ENCODE assay signal across 8 cellular contexts in genomic region chr5:150001660-150002493, GRCh38. TPM values are rescaled to one million over a fixed set of nuclear protein-coding genes. Genes with fewer than 3 reads are reported as not detected.
DNase-seq lines count a peak whose midpoint lies in the region; ATAC-seq and TF ChIP-seq lines count a peak whose summit lies in the region.

No MANE protein-coding gene starts in this region.

- WGBS in heart right ventricle, 2 donors: 19% methylated on average over 9 of the region's 9 CpGs

- H3K4me3 Mint-ChIP-seq in activated naive CD4-positive, alpha-beta T cell treated with anti-CD3 and anti-CD28 coated beads, Interleukin-2, amount 50 U/mL, for 24 hours: peak overlapping the region; percentile 98

- DNase-seq in SK-MEL-5 (ENCODE audit: low read depth, low spot score) (peak; percentile 78), heart right ventricle (peak in 1 of 2 donors; percentile 39), renal cortical epithelial cell (ENCODE audit: low read depth) (peak; percentile 75), posterior vena cava (ENCODE audit: low spot score) (no peak)

- peak overlapping the region; percentile 61 for H3K27ac ChIP-seq in DOHH2 (ENCODE audit: low read depth, low read length)
- H3K27ac ChIP-seq in HUES48 (ENCODE audit: low read depth, low read length): no peak overlapping the region
- peak overlapping the region in 8 of 10 donors; percentile 90 to 97 (median 95) for H3K27ac ChIP-seq in heart right ventricle

- peaks cover 18% of the 10 kb centered on the region for H3K36me3 Mint-ChIP-seq in activated naive CD4-positive, alpha-beta T cell treated with anti-CD3 and anti-CD28 coated beads, Interleukin-2, amount 50 U/mL, for 24 hours

- intact Hi-C loops in heart right ventricle (cut with DNase I): no loop called here
- intact Hi-C loops in posterior vena cava (cut with DNase I): no loop called here

- H3F3A ChIP-seq in DOHH2 (ENCODE audit: control insufficient read depth, insufficient read depth): peaks cover 10% of the 10 kb centered on the region

- H3K9me2 ChIP-seq in DOHH2 (replicated peaks; ENCODE audit: control insufficient read depth, low read length): no peaks in the 10 kb centered on the region

- H3K27ac Mint-ChIP-seq in activated naive CD4-positive, alpha-beta T cell treated with anti-CD3 and anti-CD28 coated beads, Interleukin-2, amount 50 U/mL, for 24 hours: peak overlapping the region; percentile 93

- H3K79me2 ChIP-seq in DOHH2 (ENCODE audit: control insufficient read depth, low read length): peaks cover 66% of the 10 kb centered on the region

- H3K4me2 ChIP-seq in DOHH2 (ENCODE audit: low read length): peak overlapping the region; percentile 96

- H3K4me3 ChIP-seq in DOHH2 (ENCODE audit: low read length) (peak overlapping the region; percentile 88), HUES48 (ENCODE audit: low read depth, low read length) (peak overlapping the region; percentile 85), heart right ventricle (peak overlapping the region; percentile 72 to 100 (median 98))

- H3K4me1 ChIP-seq in DOHH2 (ENCODE audit: control insufficient read depth, low read length) (peaks cover 21% of the 10 kb centered on the region), HUES48 (ENCODE audit: control insufficient read depth, insufficient read depth, low read length) (peaks cover 16% of the 10 kb centered on the region), heart right ventricle (peaks cover 7 to 45% (median 35%) of the 10 kb centered on the region in 9 donors)

- in situ Hi-C loops in SK-MEL-5 (cut with HindIII; ENCODE audit: low pct_unique_long_range_greater_than_20kb, low sequenced_read_pairs): no loop called here

- no peaks in the 10 kb centered on the region for H3K9me3 Mint-ChIP-seq in activated naive CD4-positive, alpha-beta T cell treated with anti-CD3 and anti-CD28 coated beads, Interleukin-2, amount 50 U/mL, for 24 hours

- peaks cover 57% of the 10 kb centered on the region for H3K4me1 Mint-ChIP-seq in activated naive CD4-positive, alpha-beta T cell treated with anti-CD3 and anti-CD28 coated beads, Interleukin-2, amount 50 U/mL, for 24 hours

- H3K9me3 ChIP-seq in DOHH2 (ENCODE audit: control insufficient read depth, insufficient read depth, low read length) (no peaks in the 10 kb centered on the region), HUES48 (ENCODE audit: control insufficient read depth, insufficient read depth, low read length) (no peaks in the 10 kb centered on the region), heart right ventricle (no peaks in the 10 kb centered on the region)

- H3K27me3 Mint-ChIP-seq in activated naive CD4-positive, alpha-beta T cell treated with anti-CD3 and anti-CD28 coated beads, Interleukin-2, amount 50 U/mL, for 24 hours: no peaks in the 10 kb centered on the region

- ATAC-seq in GM21447 (IDR thresholded peaks at IDR 0.05; ENCODE audit: unreplicated experiment): peak; percentile 69
- ATAC-seq in heart right ventricle: peak; percentile 29 to 72 (median 54)

- TF ChIP-seq CTCF in DOHH2 (IDR thresholded peaks at IDR 0.05; ENCODE audit: low read depth, low read length, poor library complexity, severe bottlenecking) (peak; percentile 48), heart right ventricle (IDR thresholded peaks at IDR 0.05) (peak; percentile 17 to 70 (median 61))

- H3K27me3 ChIP-seq in DOHH2 (ENCODE audit: control insufficient read depth, low read length): no peaks in the 10 kb centered on the region
- no peaks in the 10 kb centered on the region for H3K27me3 ChIP-seq in HUES48 (ENCODE audit: control insufficient read depth, insufficient read depth, low read length)
- no peaks in the 10 kb centered on the region for H3K27me3 ChIP-seq in heart right ventricle

- H3K36me3 ChIP-seq in DOHH2 (ENCODE audit: control insufficient read depth, low read length) (peaks cover 49% of the 10 kb centered on the region), HUES48 (ENCODE audit: control insufficient read depth, insufficient read depth, low read length) (peaks cover 30% of the 10 kb centered on the region), heart right ventricle (peaks cover 0 to 39% (median 9%) of the 10 kb centered on the region in 9 donors)

- no peak overlapping the region for H3K9ac ChIP-seq in HUES48 (ENCODE audit: low read depth, low read length)

- peaks cover 7% of the 10 kb centered on the region; the same call in 1 of the 2 replicates for H4K20me1 ChIP-seq in DOHH2 (ENCODE audit: control insufficient read depth, insufficient read depth, low read depth, low read length)

RNA-seq across cellular contexts. Expression of gene HMGXB3, which starts 1.3 kb away (rescaled TPM):
- total RNA-seq in SK-MEL-5 (2014; rRNA removed; shearing (Covaris generic)): 53.7 and 54.3 TPM in 2 replicates
- 58.1 and 74.9 TPM in 2 replicates for polyA plus RNA-seq in SK-MEL-5 (2015; cell fraction: cytosol; rRNA removed)
- 312 and 367 TPM in 2 replicates for polyA plus RNA-seq in SK-MEL-5 (2015; cell fraction: nucleus; rRNA removed)
- 10 to 100 TPM; 12.7 to 17.8 (median 14.9) TPM for total RNA-seq in heart right ventricle
- 10 to 100 TPM; 12.8 to 17.9 TPM for polyA plus RNA-seq in heart right ventricle
- total RNA-seq in renal cortical epithelial cell: 29.3 and 50.4 TPM in 2 replicates
- 10 to 100 TPM; 23.7 to 24.2 TPM for total RNA-seq in posterior vena cava

RNA-seq across cellular contexts. Expression of gene TIGD6, which starts 1.4 kb away (rescaled TPM):
- 5.5 and 6.6 TPM in 2 replicates for total RNA-seq in SK-MEL-5 (2014; rRNA removed; shearing (Covaris generic))
- polyA plus RNA-seq in SK-MEL-5 (2015; cell fraction: cytosol; rRNA removed): 4.4 and 5.3 TPM in 2 replicates
- 5.2 and 7.1 TPM in 2 replicates for polyA plus RNA-seq in SK-MEL-5 (2015; cell fraction: nucleus; rRNA removed)
- total RNA-seq in heart right ventricle (1 to 10 TPM; 2.2 to 4.2 (median 2.8) TPM), renal cortical epithelial cell (3.0 and 7.7 TPM in 2 replicates), posterior vena cava (1 to 10 TPM; 3.8 to 4.7 TPM)
- 1 to 10 TPM; 2.1 to 4.0 TPM for polyA plus RNA-seq in heart right ventricle

RNA-seq across cellular contexts. Expression of gene SLC26A2, which starts 41.3 kb away (rescaled TPM):
- 173 and 178 TPM in 2 replicates for total RNA-seq in SK-MEL-5 (2014; rRNA removed; shearing (Covaris generic))
- polyA plus RNA-seq in SK-MEL-5 (2015; cell fraction: cytosol; rRNA removed): 138 and 192 TPM in 2 replicates
- polyA plus RNA-seq in SK-MEL-5 (2015; cell fraction: nucleus; rRNA removed): 203 and 267 TPM in 2 replicates
- total RNA-seq in heart right ventricle (1 to 10 TPM; 3.8 to 7.3 (median 5.4) TPM), renal cortical epithelial cell (97.9 and 100.0 TPM in 2 replicates), posterior vena cava (10 to 100 TPM; 11.3 to 13.2 TPM)
- 1 to 10 TPM; 1.3 to 9.6 TPM for polyA plus RNA-seq in heart right ventricle

RNA-seq across cellular contexts. Expression of gene PDE6A, which starts 57.3 kb away (rescaled TPM):
- 0.08 and 0.26 TPM in 2 replicates for total RNA-seq in SK-MEL-5 (2014; rRNA removed; shearing (Covaris generic))
- 0.16 and 0.40 TPM in 2 replicates for polyA plus RNA-seq in SK-MEL-5 (2015; cell fraction: cytosol; rRNA removed)
- polyA plus RNA-seq in SK-MEL-5 (2015; cell fraction: nucleus; rRNA removed): 0.26 and 0.44 TPM in 2 replicates
- total RNA-seq in heart right ventricle (under 1 TPM in 6 of 10 donors, not detected in 4; 0.07 to 0.28 (median 0.17) TPM), renal cortical epithelial cell (0.10 TPM in 1 of 2 replicates, not detected in the other), posterior vena cava (not detected)
- under 1 TPM in 1 of 2 donors, not detected in 1; 0.06 TPM for polyA plus RNA-seq in heart right ventricle
